Comparison of ENCODE assay signal across 31 cellular contexts in the genomic region with DNA sequence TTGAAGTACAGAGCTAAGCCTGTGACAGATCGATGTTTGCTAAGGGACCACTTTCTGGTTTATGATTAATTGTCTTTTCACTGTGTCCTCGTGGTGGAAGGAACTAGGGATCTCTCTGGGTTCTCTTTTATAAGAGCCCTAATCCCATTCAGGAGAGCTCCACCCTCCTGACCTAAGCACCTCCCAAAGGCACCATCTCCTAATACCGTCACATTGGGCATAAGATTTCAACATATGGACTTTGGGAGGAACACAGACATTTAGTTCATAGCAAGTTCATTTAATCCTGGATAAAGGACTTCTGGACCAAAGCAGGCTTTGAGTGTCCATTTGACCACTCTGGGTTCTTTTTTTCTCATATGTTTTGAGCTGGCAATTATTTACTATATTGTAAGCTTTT.
"Had no signal": no experiment of that assay in that cellular context is flagged by ENCODE, and none has a peak within 500 bp of the region (broad histone marks: within the 10 kb centered on the region; RNA-seq: fewer than 3 reads in every experiment).

No MANE protein-coding gene starts in this region.

- DNase-seq: activated B cell treated with CpG ODN at 0.5 μM for 24 hours; activated CD4-positive, alpha-beta T cell treated with anti-CD3 and anti-CD28 coated beads for 48 hours; activated CD4-positive, alpha-beta T cell treated with anti-CD3 and anti-CD28 coated beads, Interleukin-2, amount 50 U/mL, for 1 hour; activated CD4-positive, alpha-beta T cell treated with anti-CD3 and anti-CD28 coated beads, Interleukin-2, amount 50 U/mL, for 48 hours; activated CD8-positive, alpha-beta memory T cell treated with anti-CD3 and anti-CD28 coated beads for 24 hours; activated CD8-positive, alpha-beta T cell treated with anti-CD3 and anti-CD28 coated beads for 36 hours; activated effector memory CD4-positive, alpha-beta T cell treated with anti-CD3 and anti-CD28 coated beads, Interleukin-2, amount 50 U/mL, for 16 hours; activated naive CD4-positive, alpha-beta T cell treated with anti-CD3 and anti-CD28 coated beads for 36 hours; activated naive CD8-positive, alpha-beta T cell treated with anti-CD3 and anti-CD28 coated beads for 36 hours; activated naive CD8-positive, alpha-beta T cell treated with anti-CD3 and anti-CD28 coated beads, Interleukin-2, amount 50 U/mL, for 24 hours; activated T-cell treated with anti-CD3 and anti-CD28 coated beads, Interleukin-2, amount 50 U/mL, for 4 hours; adrenal gland; amygdala; aorta; body of pancreas; caudate nucleus; cortex of kidney; dermis blood vessel endothelial cell; effector CD4-positive, alpha-beta T cell; effector memory CD8-positive, alpha-beta T cell; erythroblast; foreskin keratinocyte; gastrocnemius medialis; glutamatergic neuron; heart left ventricle; T-helper 17 cell; T1000; WERI-Rb-1 had no signal

- H3K4me3 ChIP-seq: adrenal gland, body of pancreas, esophagus muscularis mucosa, gastrocnemius medialis, heart left ventricle had no signal

- H3K27ac ChIP-seq: adrenal gland, body of pancreas, esophagus muscularis mucosa, foreskin keratinocyte, gastrocnemius medialis, heart left ventricle, WERI-Rb-1 had no signal

- H3K4me1 ChIP-seq: adrenal gland, body of pancreas, esophagus muscularis mucosa, gastrocnemius medialis, heart left ventricle had no signal

- H3K36me3 ChIP-seq: adrenal gland, esophagus muscularis mucosa, gastrocnemius medialis, heart left ventricle, WERI-Rb-1 had no signal

- ATAC-seq: activated CD4-positive, CD25-positive, alpha-beta regulatory T cell treated with anti-CD3 and anti-CD28 coated beads, Interleukin-2, amount 50 U/mL, for 24 hours; activated CD8-positive, alpha-beta T cell treated with anti-CD3 and anti-CD28 coated beads for 36 hours; activated naive CD8-positive, alpha-beta T cell treated with anti-CD3 and anti-CD28 coated beads, Interleukin-2, amount 50 U/mL, for 24 hours; activated T-cell treated with anti-CD3 and anti-CD28 coated beads, Interleukin-2, amount 50 U/mL, for 4 hours; body of pancreas; effector memory CD8-positive, alpha-beta T cell; foreskin keratinocyte; gastrocnemius medialis; heart left ventricle; T-helper 17 cell had no signal

- FAIRE-seq: colon had no signal

- H3K27me3 ChIP-seq: adrenal gland, body of pancreas, esophagus muscularis mucosa, foreskin keratinocyte, gastrocnemius medialis, heart left ventricle had no signal

- H3K9me3 ChIP-seq: adrenal gland, gastrocnemius medialis had no signal
